Comparison of ENCODE assay signal across 21 cellular contexts in genomic region chr18:28284132-28284531, GRCh38.
DNase-seq lines count a peak whose midpoint lies in the region; ATAC-seq and TF ChIP-seq lines count a peak whose summit lies in the region.
"Had no signal": no experiment of that assay in that cellular context is flagged by ENCODE, and none has a peak within 500 bp of the region (broad histone marks: within the 10 kb centered on the region; RNA-seq: fewer than 3 reads in every experiment).

No MANE protein-coding gene starts in this region.

- peaks cover 0 to 2% (median 0%) of the 10 kb centered on the region in 3 donors for H3K36me3 Mint-ChIP-seq in CD8-positive, alpha-beta memory T cell
- H3K36me3 Mint-ChIP-seq: activated naive CD4-positive, alpha-beta T cell treated with anti-CD3 and anti-CD28 coated beads, Interleukin-2, amount 10 ng/mL, durations not matched to agents 7 days and 5 days; brain had no signal

- H3K4me3 Mint-ChIP-seq in CD8-positive, alpha-beta memory T cell: no peak overlapping the region
- H3K4me3 Mint-ChIP-seq: activated CD8-positive, alpha-beta T cell treated with anti-CD3 and anti-CD28 coated beads for 36 hours; activated naive CD4-positive, alpha-beta T cell treated with anti-CD3 and anti-CD28 coated beads, Interleukin-2, amount 10 ng/mL, durations not matched to agents 7 days and 5 days; activated T-cell treated with anti-CD3 and anti-CD28 coated beads, Interleukin-2, amount 50 U/mL, for 4 hours; brain; dendritic cell treated with granulocyte-macrophage colony-stimulating factor and Interleukin-4, amounts not matched to agents 40 ng/mL and 50 ng/mL, for 4 days; neural crest cell had no signal

- H3K9me3 Mint-ChIP-seq in CD8-positive, alpha-beta memory T cell: peaks cover 3 to 15% (median 8%) of the 10 kb centered on the region in 5 donors
- H3K9me3 Mint-ChIP-seq: brain had no signal

- H3K4me1 ChIP-seq in CD8-positive, alpha-beta memory T cell (ENCODE audit: insufficient read depth, low read length): no peaks in the 10 kb centered on the region
- H3K4me1 ChIP-seq in BE2C: no peaks in the 10 kb centered on the region
- H3K4me1 ChIP-seq: left lung, psoas muscle, upper lobe of right lung had no signal

- CTCF ChIA-PET in CD8-positive, alpha-beta memory T cell (lab: Charles Lee): no interaction called here

- POLR2A ChIA-PET in CD8-positive, alpha-beta memory T cell (lab: Charles Lee): no interaction called here

- H3K9me3 ChIP-seq in CD8-positive, alpha-beta memory T cell (ENCODE audit: low read length): no peaks in the 10 kb centered on the region
- no peaks in the 10 kb centered on the region for H3K9me3 ChIP-seq in BE2C
- H3K9me3 ChIP-seq: psoas muscle, upper lobe of right lung had no signal

- intact Hi-C loops in left ventricle myocardium superior (cut with micrococcal nuclease): no loop called here

- no peaks in the 10 kb centered on the region for H3K27me3 Mint-ChIP-seq in CD8-positive, alpha-beta memory T cell
- H3K27me3 Mint-ChIP-seq: activated CD8-positive, alpha-beta T cell treated with anti-CD3 and anti-CD28 coated beads for 36 hours; activated naive CD4-positive, alpha-beta T cell treated with anti-CD3 and anti-CD28 coated beads, Interleukin-2, amount 10 ng/mL, durations not matched to agents 7 days and 5 days; brain; dendritic cell treated with granulocyte-macrophage colony-stimulating factor and Interleukin-4, amounts not matched to agents 40 ng/mL and 50 ng/mL, for 4 days had no signal

- no peak for ATAC-seq in left ventricle myocardium superior
- ATAC-seq: activated CD8-positive, alpha-beta T cell treated with anti-CD3 and anti-CD28 coated beads for 36 hours; activated T-cell treated with anti-CD3 and anti-CD28 coated beads, Interleukin-2, amount 50 U/mL, for 4 hours; GM12878; HCT116; left lung; psoas muscle; upper lobe of right lung had no signal

- H3K36me3 ChIP-seq in CD8-positive, alpha-beta memory T cell (ENCODE audit: insufficient read depth, low read length): no peaks in the 10 kb centered on the region
- no peaks in the 10 kb centered on the region for H3K36me3 ChIP-seq in BE2C
- H3K36me3 ChIP-seq: left lung, upper lobe of right lung had no signal

- no peak overlapping the region for H3K27ac Mint-ChIP-seq in CD8-positive, alpha-beta memory T cell
- H3K27ac Mint-ChIP-seq: activated CD8-positive, alpha-beta T cell treated with anti-CD3 and anti-CD28 coated beads for 36 hours; activated naive CD4-positive, alpha-beta T cell treated with anti-CD3 and anti-CD28 coated beads, Interleukin-2, amount 10 ng/mL, durations not matched to agents 7 days and 5 days; brain; dendritic cell treated with granulocyte-macrophage colony-stimulating factor and Interleukin-4, amounts not matched to agents 40 ng/mL and 50 ng/mL, for 4 days had no signal

- H3K27ac ChIP-seq in CD8-positive, alpha-beta memory T cell (ENCODE audit: low read depth, low read length): no peak overlapping the region
- H3K27ac ChIP-seq: left lung, psoas muscle, upper lobe of right lung had no signal

- H3K27me3 ChIP-seq in CD8-positive, alpha-beta memory T cell (ENCODE audit: insufficient read depth, low read length, poor library complexity, severe bottlenecking): no peaks in the 10 kb centered on the region
- H3K27me3 ChIP-seq in BE2C: no peaks in the 10 kb centered on the region
- H3K27me3 ChIP-seq: left lung, upper lobe of right lung had no signal

- H3K4me1 Mint-ChIP-seq in CD8-positive, alpha-beta memory T cell: no peaks in the 10 kb centered on the region
- H3K4me1 Mint-ChIP-seq: activated naive CD4-positive, alpha-beta T cell treated with anti-CD3 and anti-CD28 coated beads, Interleukin-2, amount 10 ng/mL, durations not matched to agents 7 days and 5 days; neural crest cell had no signal

- TF ChIP-seq CTCF in epithelial cell of esophagus (IDR thresholded peaks at IDR 0.05; ENCODE audit: insufficient read depth, low read depth, low read length, missing control alignments) (no peak), BE2C (IDR thresholded peaks at IDR 0.05; ENCODE audit: low read depth, low read length) (no peak)

- no peak overlapping the region for H3K4me3 ChIP-seq in epithelial cell of esophagus (ENCODE audit: low read length)
- H3K4me3 ChIP-seq in skeletal muscle cell (ENCODE audit: low read depth, low read length): no peak overlapping the region
- H3K4me3 ChIP-seq in CD8-positive, alpha-beta memory T cell (ENCODE audit: low read length): no peak overlapping the region
- no peak overlapping the region for H3K4me3 ChIP-seq in BE2C (ENCODE audit: low read depth, low read length)
- H3K4me3 ChIP-seq: GM12878, left lung, psoas muscle, upper lobe of right lung had no signal

- DNase-seq in HCEC 1CT (peak; percentile 87), RPMI7951 (ENCODE audit: low read depth) (peak; percentile 50), epithelial cell of esophagus (ENCODE audit: low read depth) (peak; percentile 84), skeletal muscle cell (ENCODE audit: low read depth) (peak; percentile 29), left ventricle myocardium superior (no peak), BE2C (no peak)
- no peak for DNase-seq in CD8-positive, alpha-beta memory T cell
- DNase-seq: activated CD8-positive, alpha-beta T cell treated with anti-CD3 and anti-CD28 coated beads for 36 hours; activated naive CD4-positive, alpha-beta T cell treated with anti-CD3 and anti-CD28 coated beads, Interleukin-2, amount 10 ng/mL, durations not matched to agents 7 days and 5 days; activated T-cell treated with anti-CD3 and anti-CD28 coated beads, Interleukin-2, amount 50 U/mL, for 4 hours; left lung; NCI-H2029; NCI-H446 treated with DMSO at 0.1 percent for 48 hours; psoas muscle; stimulated activated CD4-positive, alpha-beta T cell treated with anti-CD3 and anti-CD28 coated beads, Interleukin-4, amount 100 ng/mL, for 24 hours; upper lobe of right lung had no signal

Comparison
In these comparisons a context has a peak if more than half of its experiments do, and no peak if none do; other contexts are left out.
1. DNase-seq: peak in HCEC 1CT (single experiment), RPMI7951 (single experiment), epithelial cell of esophagus (single experiment) and skeletal muscle cell (single experiment); none in CD8-positive, alpha-beta memory T cell (0 of 5), left ventricle myocardium superior (single experiment) and BE2C (single experiment).